11 cellular contexts compared by ENCODE assay signal in genomic region chr2:27079233-27080139, GRCh38. TPM values are rescaled to one million over a fixed set of nuclear protein-coding genes. Genes with fewer than 3 reads are reported as not detected.
DNase-seq lines count a peak whose midpoint lies in the region; ATAC-seq, FAIRE-seq and TF ChIP-seq lines count a peak whose summit lies in the region.
"Had no signal": no experiment of that assay in that cellular context is flagged by ENCODE, and none has a peak within 500 bp of the region (broad histone marks: within the 10 kb centered on the region; RNA-seq: fewer than 3 reads in every experiment).

No MANE protein-coding gene starts in this region.

- H3K4me3 Mint-ChIP-seq in activated CD4-positive, alpha-beta memory T cell treated with anti-CD3 and anti-CD28 coated beads for 36 hours, result no peak overlapping the region
- no peak overlapping the region for H3K4me3 Mint-ChIP-seq in activated CD4-positive, alpha-beta memory T cell treated with anti-CD3 and anti-CD28 coated beads, Interleukin-2, amount 10 ng/mL, durations not matched to agents 7 days and 5 days

- 33% methylated on average over 7 of the region's 14 CpGs for WGBS in right lobe of liver (ENCODE audit: insufficient coverage, low coverage, low lambda C conversion rate, missing lambda C conversion rate)

- peak overlapping the region; percentile 50 to 55 (median 53) for H3K27ac ChIP-seq in right lobe of liver
- peak overlapping the region; percentile 76 for H3K27ac ChIP-seq in temporal lobe (ENCODE audit: low read depth, low read length)

- TF ChIP-seq POLR2A in right lobe of liver (IDR thresholded peaks at IDR 0.05), result no peak

- CTCF ChIA-PET in activated CD4-positive, alpha-beta memory T cell treated with anti-CD3 and anti-CD28 coated beads for 36 hours (lab: Charles Lee), result interaction anchor here (1.0 to 4.6 kb wide), 2 partner anchors 7 to 13 kb away, joined by 3 to 29 read pairs; partner anchors contain the start of gene OST4
- CTCF ChIA-PET in activated CD4-positive, alpha-beta memory T cell treated with anti-CD3 and anti-CD28 coated beads, Interleukin-2, amount 10 ng/mL, durations not matched to agents 7 days and 5 days (lab: Charles Lee), result interaction anchor here (3.4 kb wide), 1 partner anchor 28 kb away, joined by 16 read pairs; the partner anchor contains the start of gene AGBL5

- intact Hi-C loops in activated CD4-positive, alpha-beta memory T cell treated with anti-CD3 and anti-CD28 coated beads for 36 hours (cut with micrococcal nuclease), result no loop called here
- intact Hi-C loops in right lobe of liver (cut with DNase I), result loop anchor here (10.0 kb wide), 2 partner anchors 55 to 115 kb away; no protein-coding TSS in a partner anchor

- no peak for TF ChIP-seq CTCF in astrocyte of the spinal cord (IDR thresholded peaks at IDR 0.05; ENCODE audit: low read depth, low read length)
- TF ChIP-seq CTCF in right lobe of liver (IDR thresholded peaks at IDR 0.05), result no peak

- H3K4me3 ChIP-seq in astrocyte of the spinal cord (ENCODE audit: low read depth, low read length) (peak overlapping the region; percentile 62), right lobe of liver (peak overlapping the region; percentile 21 to 39 (median 35))
- H3K4me3 ChIP-seq: GM12878 had no signal

- H3K36me3 ChIP-seq in right lobe of liver, result no peaks in the 10 kb centered on the region

- no peaks in the 10 kb centered on the region for H3K36me3 Mint-ChIP-seq in activated CD4-positive, alpha-beta memory T cell treated with anti-CD3 and anti-CD28 coated beads for 36 hours
- H3K36me3 Mint-ChIP-seq in activated CD4-positive, alpha-beta memory T cell treated with anti-CD3 and anti-CD28 coated beads, Interleukin-2, amount 10 ng/mL, durations not matched to agents 7 days and 5 days (ENCODE audit: low read depth), result no peaks in the 10 kb centered on the region

- peak overlapping the region; percentile 44 for H3K27ac Mint-ChIP-seq in activated CD4-positive, alpha-beta memory T cell treated with anti-CD3 and anti-CD28 coated beads for 36 hours
- no peak overlapping the region for H3K27ac Mint-ChIP-seq in activated CD4-positive, alpha-beta memory T cell treated with anti-CD3 and anti-CD28 coated beads, Interleukin-2, amount 10 ng/mL, durations not matched to agents 7 days and 5 days

- FAIRE-seq in frontal cortex (lab: Jason Lieb, UNC), result no peak
- FAIRE-seq: GM12878 had no signal

- DNase-seq in activated CD4-positive, alpha-beta memory T cell treated with anti-CD3 and anti-CD28 coated beads for 36 hours, result no peak
- DNase-seq in activated CD4-positive, alpha-beta memory T cell treated with anti-CD3 and anti-CD28 coated beads, Interleukin-2, amount 10 ng/mL, durations not matched to agents 7 days and 5 days, result no peak
- DNase-seq in astrocyte of the spinal cord (ENCODE audit: low read depth, low spot score), result no peak
- no peak for DNase-seq in right lobe of liver
- DNase-seq in NK-92 treated with Interleukin-12 subunit alpha and Interleukin-12 subunit beta, amount 100 ng/mL, for 24 hours (lab: John Stamatoyannopoulos, UW), result no peak
- no peak for DNase-seq in NCI-H748 (lab: John Stamatoyannopoulos, UW; ENCODE audit: unreplicated experiment)
- no peak for DNase-seq in frontal cortex (ENCODE audit: low spot score in 2 of 2)
- DNase-seq: ACHN, NCI-H187 had no signal

- peaks cover 32% of the 10 kb centered on the region for H3K4me1 Mint-ChIP-seq in activated CD4-positive, alpha-beta memory T cell treated with anti-CD3 and anti-CD28 coated beads for 36 hours (ENCODE audit: low read depth)
- peaks cover 52% of the 10 kb centered on the region for H3K4me1 Mint-ChIP-seq in activated CD4-positive, alpha-beta memory T cell treated with anti-CD3 and anti-CD28 coated beads, Interleukin-2, amount 10 ng/mL, durations not matched to agents 7 days and 5 days

- H3K9me3 ChIP-seq in right lobe of liver, result no peaks in the 10 kb centered on the region

- no peak for ATAC-seq in right lobe of liver
- ATAC-seq: GM12878 had no signal

- no peaks in the 10 kb centered on the region for H3K9me3 Mint-ChIP-seq in activated CD4-positive, alpha-beta memory T cell treated with anti-CD3 and anti-CD28 coated beads for 36 hours
- H3K9me3 Mint-ChIP-seq in activated CD4-positive, alpha-beta memory T cell treated with anti-CD3 and anti-CD28 coated beads, Interleukin-2, amount 10 ng/mL, durations not matched to agents 7 days and 5 days, result no peaks in the 10 kb centered on the region

- in situ Hi-C loops in astrocyte of the spinal cord (cut with HindIII; ENCODE audit: low sequenced_read_pairs), result no loop called here

- no peaks in the 10 kb centered on the region for H3K27me3 ChIP-seq in right lobe of liver

- POLR2A ChIA-PET in activated CD4-positive, alpha-beta memory T cell treated with anti-CD3 and anti-CD28 coated beads for 36 hours (lab: Charles Lee), result no interaction called here
- POLR2A ChIA-PET in activated CD4-positive, alpha-beta memory T cell treated with anti-CD3 and anti-CD28 coated beads, Interleukin-2, amount 10 ng/mL, durations not matched to agents 7 days and 5 days (lab: Charles Lee), result interaction anchor here (0.7 to 11.8 kb wide), 3 partner anchors 8 to 27 kb away, joined by 3 to 107 read pairs (median 3); partner anchors contain the start of genes AGBL5 and OST4

- peaks cover 0 to 9% (median 4%) of the 10 kb centered on the region in 4 donors for H3K4me1 ChIP-seq in right lobe of liver

- H3K27me3 Mint-ChIP-seq in activated CD4-positive, alpha-beta memory T cell treated with anti-CD3 and anti-CD28 coated beads for 36 hours, result no peaks in the 10 kb centered on the region
- peaks cover 2% of the 10 kb centered on the region for H3K27me3 Mint-ChIP-seq in activated CD4-positive, alpha-beta memory T cell treated with anti-CD3 and anti-CD28 coated beads, Interleukin-2, amount 10 ng/mL, durations not matched to agents 7 days and 5 days

RNA-seq across cellular contexts. Expression of gene EMILIN1, which starts 1.1 kb away (rescaled TPM):
- under 1 TPM; 0.29 to 0.51 TPM for total RNA-seq in activated CD4-positive, alpha-beta memory T cell treated with anti-CD3 and anti-CD28 coated beads for 36 hours
- under 1 TPM; 0.70 to 0.78 TPM for total RNA-seq in activated CD4-positive, alpha-beta memory T cell treated with anti-CD3 and anti-CD28 coated beads, Interleukin-2, amount 10 ng/mL, durations not matched to agents 7 days and 5 days
- total RNA-seq in right lobe of liver (10 to 100 TPM in 5 of 6 experiments, 1 to 10 TPM in 1; 7.2 to 26.1 (median 21.0) TPM), temporal lobe (3.7 TPM), frontal cortex (4.1 TPM)

RNA-seq across cellular contexts. Expression of gene KHK, which starts 7.1 kb away (rescaled TPM):
- 10 to 100 TPM; 12.7 to 13.3 TPM for total RNA-seq in activated CD4-positive, alpha-beta memory T cell treated with anti-CD3 and anti-CD28 coated beads for 36 hours
- 1 to 10 TPM; 5.6 to 6.6 TPM for total RNA-seq in activated CD4-positive, alpha-beta memory T cell treated with anti-CD3 and anti-CD28 coated beads, Interleukin-2, amount 10 ng/mL, durations not matched to agents 7 days and 5 days
- total RNA-seq in right lobe of liver, result 100 to 1,000 TPM; 101 to 283 (median 206) TPM
- 5.9 TPM for total RNA-seq in temporal lobe
- 4.9 TPM for total RNA-seq in frontal cortex

RNA-seq across cellular contexts. Expression of gene OST4, which starts 8.0 kb away (rescaled TPM):
- total RNA-seq in activated CD4-positive, alpha-beta memory T cell treated with anti-CD3 and anti-CD28 coated beads for 36 hours, result 100 to 1,000 TPM; 307 to 310 TPM
- total RNA-seq in activated CD4-positive, alpha-beta memory T cell treated with anti-CD3 and anti-CD28 coated beads, Interleukin-2, amount 10 ng/mL, durations not matched to agents 7 days and 5 days, result 100 to 1,000 TPM; 305 to 312 TPM
- total RNA-seq in right lobe of liver, result 100 to 1,000 TPM; 144 to 182 (median 161) TPM
- total RNA-seq in temporal lobe, result 132 TPM
- 163 TPM for total RNA-seq in frontal cortex

RNA-seq across cellular contexts. Expression of gene AGBL5, which starts 28.0 kb away (rescaled TPM):
- 10 to 100 TPM; 12.9 to 14.1 TPM for total RNA-seq in activated CD4-positive, alpha-beta memory T cell treated with anti-CD3 and anti-CD28 coated beads for 36 hours
- total RNA-seq in activated CD4-positive, alpha-beta memory T cell treated with anti-CD3 and anti-CD28 coated beads, Interleukin-2, amount 10 ng/mL, durations not matched to agents 7 days and 5 days, result 10 to 100 TPM; 16.9 to 18.3 TPM
- total RNA-seq in right lobe of liver (1 to 10 TPM; 3.9 to 7.4 (median 6.4) TPM), temporal lobe (10.8 TPM), frontal cortex (13.5 TPM)

RNA-seq across cellular contexts. Expression of gene CGREF1, which starts 39.4 kb away (rescaled TPM):
- 1 to 10 TPM; 2.7 to 2.9 TPM for total RNA-seq in activated CD4-positive, alpha-beta memory T cell treated with anti-CD3 and anti-CD28 coated beads for 36 hours
- 1 to 10 TPM in 1 of 2 experiments, under 1 TPM in 1; 0.75 to 1.2 TPM for total RNA-seq in activated CD4-positive, alpha-beta memory T cell treated with anti-CD3 and anti-CD28 coated beads, Interleukin-2, amount 10 ng/mL, durations not matched to agents 7 days and 5 days
- 10 to 100 TPM in 2 of 6 experiments, 1 to 10 TPM in 4; 2.5 to 33.2 (median 7.7) TPM for total RNA-seq in right lobe of liver
- total RNA-seq in temporal lobe, result 13.3 TPM
- total RNA-seq in frontal cortex, result 18.3 TPM
- total RNA-seq: GM12878 had no signal

Comparison
In these comparisons a context has a peak if more than half of its experiments do, and no peak if none do; other contexts are left out.
1. RNA of gene KHK, which starts 7.1 kb away (total RNA-seq): 101 to 283 TPM in right lobe of liver; 12.7 to 13.3 TPM in activated CD4-positive, alpha-beta memory T cell treated with anti-CD3 and anti-CD28 coated beads for 36 hours, 5.6 to 6.6 TPM in activated CD4-positive, alpha-beta memory T cell treated with anti-CD3 and anti-CD28 coated beads, Interleukin-2, amount 10 ng/mL, durations not matched to agents 7 days and 5 days, 5.9 TPM in temporal lobe (single experiment) and 4.9 TPM in frontal cortex (single experiment); every median in the first group is over 4 times any median in the second.